In the genomic region with DNA sequence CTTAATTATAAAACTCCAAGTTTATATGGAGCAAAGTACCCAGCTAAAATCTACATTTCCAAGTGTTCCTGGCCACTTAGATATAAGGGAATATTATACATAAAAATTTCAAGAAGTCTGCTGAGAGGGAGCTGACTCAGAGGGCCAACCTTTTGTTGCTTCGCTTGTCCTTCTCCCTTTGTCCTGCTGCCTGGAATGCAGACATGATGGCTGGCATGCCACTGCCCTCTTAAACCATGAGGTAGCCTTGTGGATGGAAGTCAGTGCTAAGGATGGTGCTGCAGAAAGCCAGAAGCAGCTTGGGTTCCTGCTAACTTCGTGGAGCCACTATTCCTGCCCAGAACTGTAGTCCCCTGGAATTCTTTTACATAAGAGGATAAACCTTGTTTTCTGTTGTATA, we compare ENCODE assay signal across 23 cellular contexts. TPM values are rescaled to one million over a fixed set of nuclear protein-coding genes. Genes with fewer than 3 reads are reported as not detected.
A peak's percentile ranks its signal among the peaks of the same experiment; 100 is the strongest.
DNase-seq lines count a peak whose midpoint lies in the region; ATAC-seq, FAIRE-seq and TF ChIP-seq lines count a peak whose summit lies in the region.
"Had no signal": no experiment of that assay in that cellular context is flagged by ENCODE, and none has a peak within 500 bp of the region (broad histone marks: within the 10 kb centered on the region; RNA-seq: fewer than 3 reads in every experiment).

No MANE protein-coding gene starts in this region.

- H3K27me3 ChIP-seq in right cardiac atrium (ENCODE audit: control insufficient read depth, insufficient read depth) (no peaks in the 10 kb centered on the region), PC-9 (ENCODE audit: insufficient read depth, low read depth) (no peaks in the 10 kb centered on the region), H1 (replicated peaks in 1 of 4; ENCODE audit: control insufficient read depth in 3 of 4, extremely low read depth in 1 of 4, insufficient read depth in 3 of 4, low read length in 3 of 4) (peaks cover 0 to 12% (median 2%) of the 10 kb centered on the region in 4 experiments; a peak in 5 of 7 replicates)
- H3K27me3 ChIP-seq: BE2C; BLaER1 treated with 17β-estradiol and CSF1 and Interleukin-3, amounts not matched to agents 10 nM and 100 nM had no signal

- TF ChIP-seq EP300 in H1 (IDR thresholded peaks at IDR 0.05; ENCODE audit: borderline replicate concordance in 1 of 2, low read depth in 2 of 2, low read length in 2 of 2), result no peak

- CTCF ChIA-PET in PC-9 (lab: Charles Lee), result interaction anchor here (0.7 to 1.1 kb wide), 2 partner anchors 29 to 31 kb away, joined by 3 read pairs; no protein-coding TSS in a partner anchor
- CTCF ChIA-PET in H1 (lab: Charles Lee; ENCODE audit: partially characterized antibody), result interaction anchor here (0.7 to 2.8 kb wide), 6 partner anchors 8 to 264 kb away, joined by 3 to 13 read pairs (median 4); no protein-coding TSS in a partner anchor

- H4K20me1 ChIP-seq in PC-9 (ENCODE audit: insufficient read depth), result no peaks in the 10 kb centered on the region
- no peaks in the 10 kb centered on the region for H4K20me1 ChIP-seq in H1 (replicated peaks in 1 of 2; ENCODE audit: control insufficient read depth in 1 of 2, insufficient read depth in 2 of 2, low read length in 2 of 2)
- H4K20me1 ChIP-seq: BLaER1 treated with 17β-estradiol and CSF1 and Interleukin-3, amounts not matched to agents 10 nM and 100 nM had no signal

- H3K23ac ChIP-seq in H1 (ENCODE audit: insufficient read length), result no peak overlapping the region

- intact Hi-C loops in cardiac septum (cut with DNase I), result no loop called here
- intact Hi-C loops in right cardiac atrium (cut with DNase I), result loop anchor here in 1 of 4 donors (5.0 kb wide), 1 partner anchor 41 kb away; no protein-coding TSS in a partner anchor
- intact Hi-C loops in PC-9 (cut with micrococcal nuclease; ENCODE audit: unreplicated experiment), result no loop called here

- no peak overlapping the region for H4K91ac ChIP-seq in H1 (replicated peaks; ENCODE audit: insufficient read length, low read length)

- H4K5ac ChIP-seq in H1 (ENCODE audit: insufficient read length, low read depth, low read length), result no peak overlapping the region

- H3K4ac ChIP-seq in H1 (replicated peaks; ENCODE audit: insufficient read length, low read depth, low read length), result no peak overlapping the region

- H3K27ac ChIP-seq in right cardiac atrium (ENCODE audit: low read length) (no peak overlapping the region), PC-9 (no peak overlapping the region), H1 (ENCODE audit: low read depth, low read length) (no peak overlapping the region)
- H3K27ac ChIP-seq: 22Rv1; BLaER1 treated with 17β-estradiol and CSF1 and Interleukin-3, amounts not matched to agents 10 nM and 100 nM had no signal

- peaks cover 45% of the 10 kb centered on the region for H3F3A ChIP-seq in PC-9 (ENCODE audit: insufficient read depth, low read depth)

- POLR2A ChIA-PET in PC-9 (lab: Charles Lee; ENCODE audit: unreplicated experiment), result no interaction called here
- POLR2A ChIA-PET in H1 (lab: Charles Lee; ENCODE audit: partially characterized antibody), result interaction anchor here (0.6 kb wide), 1 partner anchor 335 kb away, joined by 3 read pairs; no protein-coding TSS in a partner anchor

- H3K18ac ChIP-seq in H1 (ENCODE audit: extremely low read depth, low read length), result no peak overlapping the region

- H3K9ac ChIP-seq in H1 (replicated peaks in 1 of 4; ENCODE audit: extremely low read depth in 1 of 4, low read depth in 3 of 4, low read length in 3 of 4), result no peak overlapping the region
- H3K9ac ChIP-seq: BLaER1 treated with 17β-estradiol and CSF1 and Interleukin-3, amounts not matched to agents 10 nM and 100 nM had no signal

- H2BK20ac ChIP-seq in H1 (ENCODE audit: low read length), result no peak overlapping the region

- no peak for TF ChIP-seq RAD21 in H1 (IDR thresholded peaks at IDR 0.05 in 1 of 2, conservative IDR thresholded peaks at IDR 0.05 in 1 of 2; ENCODE audit: low read depth in 2 of 2, low read length in 2 of 2)

- H2BK5ac ChIP-seq in H1 (ENCODE audit: low read depth, low read length), result no peak overlapping the region

- H3K9me2 ChIP-seq in PC-9 (ENCODE audit: insufficient read depth), result no peaks in the 10 kb centered on the region

- H3K4me1 ChIP-seq in right cardiac atrium (ENCODE audit: control insufficient read depth, insufficient read depth, low read length), result peaks cover 10% of the 10 kb centered on the region
- H3K4me1 ChIP-seq in PC-9 (replicated peaks; ENCODE audit: insufficient read depth), result peaks cover 55% of the 10 kb centered on the region
- no peaks in the 10 kb centered on the region for H3K4me1 ChIP-seq in H1 (replicated peaks in 1 of 4; ENCODE audit: control insufficient read depth in 3 of 4, insufficient read depth in 4 of 4, low read length in 3 of 4)
- H3K4me1 ChIP-seq: HAP-1 had no signal

- no peaks in the 10 kb centered on the region for H3K9me3 ChIP-seq in right cardiac atrium (ENCODE audit: control insufficient read depth, low read length)
- no peaks in the 10 kb centered on the region for H3K9me3 ChIP-seq in PC-9 (ENCODE audit: insufficient read depth, low read depth)
- no peaks in the 10 kb centered on the region for H3K9me3 ChIP-seq in H1 (ENCODE audit: insufficient read depth in 2 of 2, low read depth in 1 of 2, low read length in 1 of 2)
- H3K9me3 ChIP-seq: BE2C; BLaER1 treated with 17β-estradiol and CSF1 and Interleukin-3, amounts not matched to agents 10 nM and 100 nM; HAP-1 had no signal

- no peak overlapping the region for H3K14ac ChIP-seq in H1 (ENCODE audit: insufficient read length)

- FAIRE-seq in H1 (lab: Jason Lieb, UNC), result no peak
- FAIRE-seq: A204.1, D721Med, GM12878, H54 had no signal

- TF ChIP-seq CTCF in PC-9 (conservative IDR thresholded peaks at IDR 0.05), result no peak
- no peak for TF ChIP-seq CTCF in H1 (IDR thresholded peaks at IDR 0.05; ENCODE audit: control extremely low read depth in 1 of 3, insufficient read depth in 1 of 3, low read depth in 1 of 3, low read length in 3 of 3)

- no peak overlapping the region for H3K56ac ChIP-seq in H1 (replicated peaks; ENCODE audit: insufficient read length, low read depth, low read length)

- WGBS in right cardiac atrium, result 94% methylated on average over 2 of the region's 2 CpGs
- 81% methylated on average over 2 of the region's 2 CpGs; no CpG with 5 or more reads in 1 of the 2 experiments for WGBS in H1 (ENCODE audit: extremely low coverage in 1 of 2, insufficient coverage in 1 of 2, insufficient read length in 1 of 2, insufficient replicate concordance in 2 of 2, low coverage in 1 of 2, low lambda C conversion rate in 2 of 2, missing lambda C conversion rate in 1 of 2), 2 experiments

- H3K36me3 ChIP-seq in PC-9 (ENCODE audit: low read depth) (no peaks in the 10 kb centered on the region), H1 (ENCODE audit: control insufficient read depth in 2 of 4, insufficient read depth in 4 of 4, low read length in 3 of 4) (no peaks in the 10 kb centered on the region)
- H3K36me3 ChIP-seq: BE2C; BLaER1 treated with 17β-estradiol and CSF1 and Interleukin-3, amounts not matched to agents 10 nM and 100 nM; HAP-1 had no signal

- H2BK120ac ChIP-seq in H1 (replicated peaks; ENCODE audit: low read depth, low read length), result no peak overlapping the region

- ATAC-seq in right cardiac atrium, result no peak
- ATAC-seq in GM21515 (IDR thresholded peaks at IDR 0.05; ENCODE audit: unreplicated experiment), result no peak
- ATAC-seq: GM12878, GM23338 had no signal

- BruUV-seq in PC-9 (replicated peaks; lab: Mats Ljungman, UMichigan), result no TSS peak

- H4K8ac ChIP-seq in H1 (ENCODE audit: extremely low read depth, insufficient read depth, low read length), result no peak overlapping the region

- H2AFZ ChIP-seq in PC-9 (no peak overlapping the region), H1 (ENCODE audit: low read length) (no peak overlapping the region)
- H2AFZ ChIP-seq: GM23338 had no signal

- H2AK5ac ChIP-seq in H1 (ENCODE audit: low read depth, low read length), result no peak overlapping the region

- no peak overlapping the region for H3K4me3 ChIP-seq in right cardiac atrium (ENCODE audit: low read length)
- H3K4me3 ChIP-seq in PC-9, result no peak overlapping the region
- no peak overlapping the region for H3K4me3 ChIP-seq in H1 (ENCODE audit: extremely low read depth in 1 of 4, insufficient read depth in 2 of 4, low read depth in 3 of 4, low read length in 4 of 4)
- H3K4me3 ChIP-seq: BLaER1 treated with 17β-estradiol and CSF1 and Interleukin-3, amounts not matched to agents 10 nM and 100 nM; GM12878; GM23338; HAP-1 had no signal

- H3K79me1 ChIP-seq in H1 (ENCODE audit: low read depth, low read length), result no peaks in the 10 kb centered on the region

- H3K4me2 ChIP-seq in PC-9 (peak overlapping the region; percentile 10; the same call in 1 of the 2 replicates), H1 (ENCODE audit: insufficient read depth in 1 of 2, low read depth in 2 of 2, low read length in 2 of 2) (no peak overlapping the region)
- H3K4me2 ChIP-seq: BLaER1 treated with 17β-estradiol and CSF1 and Interleukin-3, amounts not matched to agents 10 nM and 100 nM; GM23338 had no signal

- H2BK12ac ChIP-seq in H1 (ENCODE audit: low read depth, low read length), result no peak overlapping the region

- H3K79me2 ChIP-seq in PC-9 (ENCODE audit: low read depth) (no peaks in the 10 kb centered on the region), H1 (ENCODE audit: control insufficient read depth in 1 of 2, insufficient read depth in 2 of 2, low read length in 2 of 2) (no peaks in the 10 kb centered on the region)

- peak; percentile 39 for DNase-seq in cardiac septum (ENCODE audit: low spot score)
- no peak for DNase-seq in right cardiac atrium
- no peak for DNase-seq in PC-9
- no peak for DNase-seq in H1 (ENCODE audit: low read depth in 1 of 2, low spot score in 2 of 2)
- DNase-seq in NCI-H510A treated with DMSO at 0.1 percent for 48 hours (lab: John Stamatoyannopoulos, UW), result no peak
- DNase-seq: ACHN; AML-193; BE2C; CD4-positive, alpha-beta T cell; CD8-positive, alpha-beta memory T cell; DMS 273 treated with DMSO at 0.1 percent for 48 hours; DMS79; EL; GDM1 had no signal

- no peak for TF ChIP-seq POLR2A in H1 (IDR thresholded peaks at IDR 0.05; ENCODE audit: control extremely low read depth in 1 of 2, low read depth in 2 of 2, low read length in 2 of 2)

- H3K23me2 ChIP-seq in H1 (ENCODE audit: low read depth, low read length), result no peaks in the 10 kb centered on the region

- H2BK15ac ChIP-seq in H1 (ENCODE audit: low read length), result no peak overlapping the region

TF ChIP-seq in H1, 55 proteins besides CTCF, POLR2A, EP300 and RAD21 (continues in another document):
- TF ChIP-seq CREB1 (IDR thresholded peaks at IDR 0.05), result no peak

RNA-seq across cellular contexts. Expression of a gene that starts 38.9 kb away (rescaled TPM):
- total RNA-seq in cardiac septum, result 182 TPM
- 100 to 1,000 TPM; 193 to 245 (median 219) TPM for total RNA-seq in right cardiac atrium
- 259 TPM for polyA plus RNA-seq in right cardiac atrium
- total RNA-seq in PC-9 (2021), result 291 and 406 TPM in 2 replicates
- total RNA-seq in H1 (2021; fragmentation: NEBNext Ultra II Directional; extraction: Animal tissue kit (Norgen Biotek cat#: 25700)), result 446 and 448 TPM in 2 replicates
- polyA plus RNA-seq in H1 (2011; rRNA removed), result 342 and 572 TPM in 2 replicates
- 639 TPM for polyA plus RNA-seq in H1 (2011; cell fraction: cytosol; rRNA removed)
- polyA plus RNA-seq in H1 (2011; cell fraction: nucleus; rRNA removed), result 94.4 TPM
- 256 to 682 TPM (median 537 TPM) in 4 replicates for polyA plus RNA-seq in H1 (2012, experiment 1 of 2)
- 59.1 TPM for polyA plus RNA-seq in H1 (2012, experiment 2 of 2)
- 274 TPM for polyA plus RNA-seq in H1 (2013, experiment 1 of 2)
- 272 TPM for polyA plus RNA-seq in H1 (2013, experiment 2 of 2)
- 150 and 182 TPM in 2 replicates for polyA minus RNA-seq in H1 (2011; rRNA and poly(A)+ RNA removed)
- 259 TPM for polyA minus RNA-seq in H1 (2011; cell fraction: cytosol; rRNA and poly(A)+ RNA removed)
- 78.2 TPM for polyA minus RNA-seq in H1 (2011; cell fraction: nucleus; rRNA and poly(A)+ RNA removed)
